ENCODE assay signal across 22 cellular contexts in the genomic region with DNA sequence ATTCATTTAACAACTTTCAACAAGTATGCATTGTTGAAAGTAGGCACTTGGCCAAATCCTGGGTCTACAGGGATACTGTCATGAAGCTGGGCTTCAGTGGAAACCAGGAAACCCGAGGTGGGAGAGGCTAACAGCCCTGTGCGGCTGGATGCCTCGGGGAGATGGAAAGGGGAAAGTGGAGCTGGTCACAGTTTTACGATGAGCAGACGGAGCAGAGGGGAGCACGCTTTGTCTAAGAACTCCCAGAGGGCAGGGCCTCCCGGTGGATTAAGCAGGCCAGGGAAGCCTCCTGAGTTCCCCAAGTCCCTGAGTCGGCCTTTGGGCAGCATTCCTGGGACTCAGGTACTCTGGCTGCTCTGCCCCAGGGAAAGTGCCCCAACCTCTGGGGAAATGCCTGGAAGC. TPM values are rescaled to one million over a fixed set of nuclear protein-coding genes. Genes with fewer than 3 reads are reported as not detected.
"Had no signal": no experiment of that assay in that cellular context is flagged by ENCODE, and none has a peak within 500 bp of the region (broad histone marks: within the 10 kb centered on the region; RNA-seq: fewer than 3 reads in every experiment).

No MANE protein-coding gene starts in this region.

- H3K4me3 ChIP-seq: colonic mucosa, dorsolateral prefrontal cortex, heart right ventricle, prostate gland, right atrium auricular region, upper lobe of left lung had no signal

- H3K27ac ChIP-seq: colonic mucosa, dorsolateral prefrontal cortex, heart right ventricle, prostate gland, right atrium auricular region, upper lobe of left lung had no signal

- H3K9me3 ChIP-seq: colonic mucosa, heart right ventricle, prostate gland, right atrium auricular region, upper lobe of left lung had no signal

- H3K36me3 ChIP-seq: colonic mucosa, heart right ventricle, prostate gland, right atrium auricular region, upper lobe of left lung had no signal

- H3K27me3 ChIP-seq: colonic mucosa, dorsolateral prefrontal cortex, heart right ventricle, right atrium auricular region, upper lobe of left lung had no signal

- DNase-seq: activated CD4-positive, alpha-beta T cell treated with anti-CD3 and anti-CD28 coated beads for 4 hours; activated CD4-positive, alpha-beta T cell treated with anti-CD3 and anti-CD28 coated beads, Interleukin-2, amount 50 U/mL, for 48 hours; activated CD4-positive, CD25-positive, alpha-beta regulatory T cell; activated CD8-positive, alpha-beta memory T cell treated with anti-CD3 and anti-CD28 coated beads, Interleukin-2, amount 50 U/mL, for 48 hours; activated naive CD4-positive, alpha-beta T cell; activated naive CD8-positive, alpha-beta T cell treated with anti-CD3 and anti-CD28 coated beads for 36 hours; activated T-cell treated with anti-CD3 and anti-CD28 coated beads, Interleukin-2, amount 50 U/mL, for 4 hours; colonic mucosa; dorsolateral prefrontal cortex; heart right ventricle; islet precursor cell; natural killer cell; stimulated activated CD4-positive, alpha-beta T cell treated with anti-CD3 and anti-CD28 coated beads, Interleukin-12 subunit alpha, Interleukin-12 subunit beta, amount 100 ng/mL, for 4 hours; stimulated activated CD4-positive, alpha-beta T cell treated with anti-CD3 and anti-CD28 coated beads, Interleukin-4, amount 100 ng/mL, for 4 hours; stimulated activated naive CD8-positive, alpha-beta T cell treated with anti-CD3 and anti-CD28 coated beads, Interleukin-15, Interleukin-2, amounts not matched to agents 100 U/mL and 50 U/mL, for 24 hours; T-helper 17 cell; upper lobe of left lung had no signal

- H3K4me1 ChIP-seq: colonic mucosa, prostate gland had no signal

RNA-seq across cellular contexts. Expression of a gene that starts 23.8 kb away (rescaled TPM):
- total RNA-seq: activated CD8-positive, alpha-beta memory T cell treated with anti-CD3 and anti-CD28 coated beads for 36 hours; activated naive CD8-positive, alpha-beta T cell treated with anti-CD3 and anti-CD28 coated beads for 36 hours; activated T-cell treated with anti-CD3 and anti-CD28 coated beads, Interleukin-2, amount 50 U/mL, for 4 hours; activated T-helper 2 cell treated with anti-CD3 and anti-CD28 coated beads, Interferon-gamma antibody, Interleukin-2, Interleukin-4, amounts not matched to agents 10 μg/mL and 5 μg/mL and 100 μg/mL, durations not matched to agents 14 hours and 24 hours and 36 hours; astrocyte; natural killer cell; T-helper 17 cell had no signal
